In the genomic region with DNA sequence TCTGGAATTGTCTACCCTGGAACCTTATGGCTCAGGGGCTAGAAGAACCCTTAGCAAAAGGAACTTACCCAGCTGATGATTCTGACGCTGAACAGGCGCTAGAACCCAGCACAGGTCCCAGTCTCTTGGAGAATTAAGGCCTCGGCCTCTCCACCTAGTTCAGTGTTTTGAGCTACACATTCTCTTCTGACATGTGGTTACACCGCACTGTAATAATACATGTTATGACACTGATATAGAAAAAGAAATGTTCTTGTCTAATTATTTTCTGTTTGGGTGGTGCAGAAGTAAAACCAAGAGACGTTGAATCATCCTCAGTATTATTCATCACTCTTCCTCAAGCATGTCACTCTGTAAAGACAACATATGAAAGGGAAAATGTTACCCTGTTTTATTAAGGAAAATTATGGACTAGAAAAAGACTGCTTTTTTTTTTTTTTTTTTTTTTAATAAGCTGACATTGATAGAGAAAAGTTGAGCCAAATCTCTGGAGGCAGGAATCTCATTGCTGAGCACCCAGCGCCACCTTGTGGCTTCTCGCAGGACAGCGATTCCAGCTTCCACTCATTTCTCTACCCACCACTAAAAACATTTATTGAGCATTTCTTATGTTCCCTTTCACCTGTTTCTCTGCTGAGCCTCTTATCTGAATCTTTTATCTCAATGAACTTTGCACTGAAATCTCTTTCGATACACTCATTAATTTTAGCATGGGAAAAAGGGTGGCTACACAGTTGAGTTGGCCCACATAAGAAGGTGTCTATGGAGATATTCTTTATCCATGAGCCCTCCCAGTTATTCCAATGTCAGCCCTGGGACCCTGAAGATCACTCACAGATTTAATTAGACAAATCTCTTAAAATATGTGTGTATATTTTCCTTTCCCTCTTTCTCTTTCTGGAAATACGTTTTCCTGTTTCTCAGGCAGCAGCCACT, we compare ENCODE assay signal across 8 cellular contexts. TPM values are rescaled to one million over a fixed set of nuclear protein-coding genes. Genes with fewer than 3 reads are reported as not detected.
A peak's percentile ranks its signal among the peaks of the same experiment; 100 is the strongest.
DNase-seq lines count a peak whose midpoint lies in the region; ATAC-seq and TF ChIP-seq lines count a peak whose summit lies in the region.

No MANE protein-coding gene starts in this region.

- TF ChIP-seq CTCF in AG04449 (IDR thresholded peaks at IDR 0.05; ENCODE audit: insufficient read depth, low read length, missing control alignments) = peak; percentile 82
- TF ChIP-seq CTCF in GM13976 (IDR thresholded peaks at IDR 0.05; ENCODE audit: borderline replicate concordance, control extremely low read depth, extremely low read depth, insufficient read depth, missing control alignments) = peak; percentile 87

- POLR2A ChIA-PET in AG04449 (lab: Yijun Ruan, JAX) = interaction anchor here (0.8 to 1.1 kb wide), 5 partner anchors 10 to 177 kb away, joined by 3 to 5 read pairs (median 4); no protein-coding TSS in a partner anchor

- in situ Hi-C loops in GM13976 (cut with MboI; ENCODE audit: low sequenced_read_pairs, unreplicated experiment) = loop anchor here (10.0 to 25.0 kb wide), 2 partner anchors 137 to 405 kb away; no protein-coding TSS in a partner anchor

- peak; percentile 53 for ATAC-seq in HG02973 (IDR thresholded peaks at IDR 0.05; ENCODE audit: unreplicated experiment)

- DNase-seq in AG04449 (ENCODE audit: low read depth, low spot score) (no peak), GM13976 (ENCODE audit: low spot score) (peak; percentile 57), NCI-H226 (peak; percentile 21), fibroblast of peridontal ligament (ENCODE audit: extremely low read depth) (peak; percentile 69), occipital lobe (lab: John Stamatoyannopoulos, UW) (peak; percentile 5), ureter (ENCODE audit: low spot score) (peak; percentile 54)
- DNase-seq in activated CD8-positive, alpha-beta memory T cell treated with anti-CD3 and anti-CD28 coated beads for 48 hours (ENCODE audit: low read depth in 2 of 3, low spot score in 2 of 3) = peak in 2 of 3 experiments; percentile 8 to 14

- H3K4me3 ChIP-seq in AG04449 (ENCODE audit: low read depth, low read length) = no peak overlapping the region

- CTCF ChIA-PET in AG04449 (lab: Yijun Ruan, JAX) = interaction anchor here (0.7 to 12.2 kb wide), 73 partner anchors 11 to 430 kb away, joined by 3 to 496 read pairs (median 5); a partner anchor contains a TSS

RNA-seq across cellular contexts. Expression of a gene that starts 12.6 kb away (rescaled TPM):
- total RNA-seq in occipital lobe (5.8 TPM), ureter (4.7 TPM)
